17 cellular contexts compared by ENCODE assay signal in genomic region chr5:158725223-158725825, GRCh38.
A peak's percentile ranks its signal among the peaks of the same experiment; 100 is the strongest.
DNase-seq lines count a peak whose midpoint lies in the region; ATAC-seq, FAIRE-seq and TF ChIP-seq lines count a peak whose summit lies in the region.
"Had no signal": no experiment of that assay in that cellular context is flagged by ENCODE, and none has a peak within 500 bp of the region (broad histone marks: within the 10 kb centered on the region; RNA-seq: fewer than 3 reads in every experiment).

No MANE protein-coding gene starts in this region.

- no peak overlapping the region for H3K4me3 ChIP-seq in effector memory CD4-positive, alpha-beta T cell (ENCODE audit: insufficient read depth, low read depth, low read length, poor library complexity, severe bottlenecking)
- H3K4me3 ChIP-seq: ascending aorta had no signal

- in situ Hi-C loops in SK-MEL-5 (cut with HindIII; ENCODE audit: low pct_unique_long_range_greater_than_20kb, low sequenced_read_pairs) = no loop called here

- POLR2A ChIA-PET in activated CD4-positive, alpha-beta memory T cell treated with anti-CD3 and anti-CD28 coated beads for 36 hours (lab: Charles Lee) = no interaction called here

- H3K9me3 ChIP-seq in effector memory CD4-positive, alpha-beta T cell (ENCODE audit: control insufficient read depth, low read length) = no peaks in the 10 kb centered on the region
- H3K9me3 ChIP-seq: ascending aorta had no signal

- H3K36me3 ChIP-seq in effector memory CD4-positive, alpha-beta T cell (ENCODE audit: control insufficient read depth, insufficient read depth, low read length) = no peaks in the 10 kb centered on the region

- ATAC-seq in left lobe of liver (peak; percentile 47), GM18868 (IDR thresholded peaks at IDR 0.05; ENCODE audit: unreplicated experiment) (no peak)
- ATAC-seq: stimulated activated naive CD8-positive, alpha-beta T cell treated with anti-CD3 and anti-CD28 coated beads, Interleukin-15, Interleukin-2, amounts not matched to agents 100 U/mL and 50 U/mL, for 24 hours had no signal

- CTCF ChIA-PET in activated CD4-positive, alpha-beta memory T cell treated with anti-CD3 and anti-CD28 coated beads for 36 hours (lab: Charles Lee) = interaction anchor here (0.6 to 1.6 kb wide), 2 partner anchors 30 to 381 kb away, joined by 3 read pairs; no protein-coding TSS in a partner anchor

- intact Hi-C loops in activated CD4-positive, alpha-beta memory T cell treated with anti-CD3 and anti-CD28 coated beads for 36 hours (cut with micrococcal nuclease) = no loop called here

- no peak for FAIRE-seq in HTR-8/SVneo (lab: Jason Lieb, UNC)
- FAIRE-seq: endometrium had no signal

- H3K27ac Mint-ChIP-seq in activated CD4-positive, alpha-beta memory T cell treated with anti-CD3 and anti-CD28 coated beads for 36 hours = no peak overlapping the region
- H3K27ac Mint-ChIP-seq: activated T-helper 1 cell treated with anti-CD3 and anti-CD28 coated beads, Interleukin-12 subunit alpha, Interleukin-12 subunit beta, Interleukin-2, Interleukin-4 antibody, amounts not matched to agents 30 ng/mL and 10 ng/mL and 1 ng/mL, durations not matched to agents 14 hours and 24 hours and 36 hours had no signal

- H3K36me3 Mint-ChIP-seq in activated CD4-positive, alpha-beta memory T cell treated with anti-CD3 and anti-CD28 coated beads for 36 hours = no peaks in the 10 kb centered on the region

- no peak overlapping the region for H3K4me3 Mint-ChIP-seq in activated CD4-positive, alpha-beta memory T cell treated with anti-CD3 and anti-CD28 coated beads for 36 hours
- H3K4me3 Mint-ChIP-seq: activated T-helper 1 cell treated with anti-CD3 and anti-CD28 coated beads, Interleukin-12 subunit alpha, Interleukin-12 subunit beta, Interleukin-2, Interleukin-4 antibody, amounts not matched to agents 30 ng/mL and 10 ng/mL and 1 ng/mL, durations not matched to agents 14 hours and 24 hours and 36 hours had no signal

- no peaks in the 10 kb centered on the region for H3K4me1 ChIP-seq in effector memory CD4-positive, alpha-beta T cell (ENCODE audit: control insufficient read depth, insufficient read depth, low read length, poor library complexity, severe bottlenecking)

- TF ChIP-seq CTCF in C4-2B (conservative IDR thresholded peaks at IDR 0.05) = peak; percentile 20

- H3K27ac ChIP-seq in C4-2B = no peak overlapping the region
- H3K27ac ChIP-seq in effector memory CD4-positive, alpha-beta T cell (ENCODE audit: insufficient read depth, low read length, poor library complexity, severe bottlenecking) = no peak overlapping the region
- H3K27ac ChIP-seq: ascending aorta had no signal

- H3K9me3 Mint-ChIP-seq in activated CD4-positive, alpha-beta memory T cell treated with anti-CD3 and anti-CD28 coated beads for 36 hours = no peaks in the 10 kb centered on the region
- H3K9me3 Mint-ChIP-seq: activated T-helper 1 cell treated with anti-CD3 and anti-CD28 coated beads, Interleukin-12 subunit alpha, Interleukin-12 subunit beta, Interleukin-2, Interleukin-4 antibody, amounts not matched to agents 30 ng/mL and 10 ng/mL and 1 ng/mL, durations not matched to agents 14 hours and 24 hours and 36 hours had no signal

- peaks cover 15% of the 10 kb centered on the region for H3K27me3 Mint-ChIP-seq in activated CD4-positive, alpha-beta memory T cell treated with anti-CD3 and anti-CD28 coated beads for 36 hours

- no peaks in the 10 kb centered on the region for H3K4me1 Mint-ChIP-seq in activated CD4-positive, alpha-beta memory T cell treated with anti-CD3 and anti-CD28 coated beads for 36 hours (ENCODE audit: low read depth)

- DNase-seq in LHCN-M2 (ENCODE audit: low read depth) (peak; percentile 13), SK-MEL-5 (ENCODE audit: low read depth, low spot score) (peak; percentile 30), left lobe of liver (ENCODE audit: low spot score) (no peak), HTR-8/SVneo (ENCODE audit: insufficient read length, low spot score) (no peak)
- DNase-seq in activated CD4-positive, alpha-beta memory T cell treated with anti-CD3 and anti-CD28 coated beads for 36 hours = no peak
- no peak for DNase-seq in effector memory CD4-positive, alpha-beta T cell
- DNase-seq: activated CD4-positive, CD25-positive, alpha-beta regulatory T cell treated with anti-CD3 and anti-CD28 coated beads, Interleukin-2, amount 50 U/mL, for 72 hours; HCEC 1CT; posterior cingulate gyrus; SHP77; stimulated activated CD4-positive, alpha-beta T cell treated with anti-CD3 and anti-CD28 coated beads, Interleukin-2, amount 100 ng/mL, for 48 hours; stimulated activated naive CD8-positive, alpha-beta T cell treated with anti-CD3 and anti-CD28 coated beads, Interleukin-15, Interleukin-2, amounts not matched to agents 100 U/mL and 50 U/mL, for 24 hours had no signal

- H3K27me3 ChIP-seq in effector memory CD4-positive, alpha-beta T cell (replicated peaks; ENCODE audit: control insufficient read depth, insufficient read depth, low read length, poor library complexity, severe bottlenecking) = no peaks in the 10 kb centered on the region
- H3K27me3 ChIP-seq: ascending aorta had no signal

Comparison
In these comparisons a context has a peak if more than half of its experiments do, and no peak if none do; other contexts are left out.
1. DNase-seq: peak in LHCN-M2 (single experiment) and SK-MEL-5 (single experiment); none in left lobe of liver (single experiment), activated CD4-positive, alpha-beta memory T cell treated with anti-CD3 and anti-CD28 coated beads for 36 hours (single experiment), HTR-8/SVneo (single experiment) and effector memory CD4-positive, alpha-beta T cell (0 of 3).